In the genomic region with DNA sequence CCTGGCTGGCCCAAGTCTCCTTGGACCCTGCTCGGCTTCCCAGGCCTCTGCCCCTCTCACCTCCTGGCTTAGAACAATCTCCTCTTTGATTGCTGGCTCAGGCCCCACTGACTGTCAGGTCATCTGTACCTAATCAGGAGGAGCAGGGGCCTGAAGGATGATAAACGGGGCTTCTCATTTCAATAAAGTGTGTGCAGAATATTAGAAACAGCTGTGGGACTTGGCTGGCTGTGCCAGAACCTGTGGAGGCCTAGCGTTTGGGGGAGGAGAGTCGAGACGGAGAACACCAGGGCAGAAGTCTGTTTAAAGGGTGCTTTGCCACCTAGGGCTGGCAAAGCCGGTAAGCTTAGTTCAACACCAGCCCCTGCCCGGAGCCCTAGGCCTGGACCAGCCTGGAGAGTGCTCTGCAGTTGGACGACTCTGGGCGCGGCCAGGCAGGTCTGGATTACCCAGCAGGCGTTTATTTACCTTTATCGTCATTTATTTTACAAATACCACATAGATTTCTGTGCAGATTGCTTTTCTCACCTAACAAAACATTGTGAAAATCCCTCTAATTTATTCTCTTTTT, we compare ENCODE assay signal across 23 cellular contexts. TPM values are rescaled to one million over a fixed set of nuclear protein-coding genes. Genes with fewer than 3 reads are reported as not detected.
DNase-seq lines count a peak whose midpoint lies in the region; TF ChIP-seq lines count a peak whose summit lies in the region.
"Had no signal": no experiment of that assay in that cellular context is flagged by ENCODE, and none has a peak within 500 bp of the region (broad histone marks: within the 10 kb centered on the region; RNA-seq: fewer than 3 reads in every experiment).

No MANE protein-coding gene starts in this region.

- H3K4me3 ChIP-seq in AG10803 (ENCODE audit: low read length), result no peak overlapping the region
- peak overlapping the region; percentile 58 for H3K4me3 ChIP-seq in SK-N-MC
- H3K4me3 ChIP-seq: left ventricle myocardium inferior, suprapubic skin had no signal

- H3K36me3 Mint-ChIP-seq in mesothelial cell of epicardium, result no peaks in the 10 kb centered on the region
- H3K36me3 Mint-ChIP-seq: activated naive CD4-positive, alpha-beta T cell treated with anti-CD3 and anti-CD28 coated beads, Interleukin-2, amount 50 U/mL, for 24 hours; CD8-positive, alpha-beta T cell had no signal

- H3K36me3 ChIP-seq in SK-N-MC (ENCODE audit: insufficient read depth, low read length), result no peaks in the 10 kb centered on the region
- H3K36me3 ChIP-seq: left ventricle myocardium inferior, neutrophil, suprapubic skin had no signal

- peak overlapping the region; percentile 59 for H3K9ac ChIP-seq in SK-N-MC (ENCODE audit: insufficient read length)

- TF ChIP-seq CTCF in AG10803 (conservative IDR thresholded peaks at IDR 0.05; ENCODE audit: low read length) (no peak), mesothelial cell of epicardium (IDR thresholded peaks at IDR 0.05; ENCODE audit: unreplicated experiment) (no peak)

- peaks cover 53% of the 10 kb centered on the region for H3K4me1 Mint-ChIP-seq in mesothelial cell of epicardium

- H3K4me3 Mint-ChIP-seq in mesothelial cell of epicardium, result no peak overlapping the region
- H3K4me3 Mint-ChIP-seq: activated naive CD4-positive, alpha-beta T cell treated with anti-CD3 and anti-CD28 coated beads, Interleukin-2, amount 50 U/mL, for 24 hours; activated T-cell treated with anti-CD3 and anti-CD28 coated beads, Interleukin-2, amount 50 U/mL, for 72 hours; CD8-positive, alpha-beta T cell had no signal

- H3K27ac Mint-ChIP-seq in mesothelial cell of epicardium, result peak overlapping the region; percentile 59
- H3K27ac Mint-ChIP-seq: activated naive CD4-positive, alpha-beta T cell treated with anti-CD3 and anti-CD28 coated beads, Interleukin-2, amount 50 U/mL, for 24 hours; activated T-cell treated with anti-CD3 and anti-CD28 coated beads, Interleukin-2, amount 50 U/mL, for 72 hours; CD8-positive, alpha-beta T cell had no signal

- peak; percentile 19 for DNase-seq in AG10803 (ENCODE audit: low read depth)
- DNase-seq in SK-N-MC (ENCODE audit: low read depth, low spot score), result peak; percentile 30
- no peak for DNase-seq in mesothelial cell of epicardium (ENCODE audit: low spot score in 2 of 2, unreplicated experiment in 2 of 2)
- DNase-seq in NCI-H187 (lab: John Stamatoyannopoulos, UW), result no peak
- no peak for DNase-seq in NCI-H146 treated with DMSO at 0.1 percent for 48 hours (lab: John Stamatoyannopoulos, UW; ENCODE audit: unreplicated experiment)
- DNase-seq in hippocampal formation (lab: John Stamatoyannopoulos, UW), result no peak
- DNase-seq: activated T-cell treated with anti-CD3 and anti-CD28 coated beads, Interleukin-2, amount 50 U/mL, for 72 hours; CD8-positive, alpha-beta T cell; cerebellar nuclear complex; DMS79; left ventricle myocardium inferior; NCI-H1436; NCI-H774; stimulated activated CD4-positive, alpha-beta T cell treated with anti-CD3 and anti-CD28 coated beads, Interleukin-12 subunit alpha, Interleukin-12 subunit beta, amount 100 ng/mL, for 4 hours had no signal

- H3K9me3 Mint-ChIP-seq in mesothelial cell of epicardium, result no peaks in the 10 kb centered on the region
- H3K9me3 Mint-ChIP-seq: activated naive CD4-positive, alpha-beta T cell treated with anti-CD3 and anti-CD28 coated beads, Interleukin-2, amount 50 U/mL, for 24 hours; activated T-cell treated with anti-CD3 and anti-CD28 coated beads, Interleukin-2, amount 50 U/mL, for 72 hours; CD8-positive, alpha-beta T cell had no signal

- peaks cover 2% of the 10 kb centered on the region for H3K27me3 Mint-ChIP-seq in mesothelial cell of epicardium (ENCODE audit: low read depth)
- H3K27me3 Mint-ChIP-seq: activated naive CD4-positive, alpha-beta T cell treated with anti-CD3 and anti-CD28 coated beads, Interleukin-2, amount 50 U/mL, for 24 hours had no signal

- no peaks in the 10 kb centered on the region for H3K9me3 ChIP-seq in SK-N-MC (ENCODE audit: low read depth, low read length)
- H3K9me3 ChIP-seq: left ventricle myocardium inferior, neutrophil, suprapubic skin had no signal

- peak overlapping the region; percentile 72; the same call in 1 of the 2 replicates for H3K27ac ChIP-seq in SK-N-MC
- H3K27ac ChIP-seq: left ventricle myocardium inferior, neutrophil, suprapubic skin had no signal

RNA-seq across cellular contexts. Expression of gene VSIG10L2, which starts 10.1 kb away (rescaled TPM):
- total RNA-seq in mesothelial cell of epicardium, result not detected in 3 replicates
- total RNA-seq: activated CD8-positive, alpha-beta memory T cell treated with anti-CD3 and anti-CD28 coated beads for 36 hours; activated T-cell treated with anti-CD3 and anti-CD28 coated beads, Interleukin-2, amount 50 U/mL, for 72 hours; astrocyte; CD8-positive, alpha-beta T cell; esophagus mucosa; mucosa of gallbladder; PC-3; pulmonary artery endothelial cell had no signal

RNA-seq across cellular contexts. Expression of gene DDX25, which starts 31.4 kb away (rescaled TPM):
- total RNA-seq in mesothelial cell of epicardium, result 0.98 to 1.7 TPM (median 1.1 TPM) in 3 replicates
- total RNA-seq: esophagus mucosa, PC-3, pulmonary artery endothelial cell had no signal

RNA-seq across cellular contexts. Expression of gene PUS3, which starts 32.7 kb away (rescaled TPM):
- total RNA-seq in mesothelial cell of epicardium, result 9.1 to 9.9 TPM (median 9.7 TPM) in 3 replicates

RNA-seq across cellular contexts. Expression of gene HYLS1, which starts 48.2 kb away (rescaled TPM):
- total RNA-seq in mesothelial cell of epicardium, result 5.2 to 5.8 TPM (median 5.4 TPM) in 3 replicates

Comparison
In these comparisons a context has a peak if more than half of its experiments do, and no peak if none do; other contexts are left out.
1. DNase-seq: peak in AG10803 (single experiment) and SK-N-MC (single experiment); none in mesothelial cell of epicardium (0 of 2), NCI-H187 (0 of 2), NCI-H146 treated with DMSO at 0.1 percent for 48 hours (single experiment) and hippocampal formation (0 of 2).